In genomic region chr5:22627029-22627428, GRCh38 we compare ENCODE assay signal across 20 cellular contexts.
DNase-seq lines count a peak whose midpoint lies in the region; ATAC-seq, FAIRE-seq and TF ChIP-seq lines count a peak whose summit lies in the region.
"Had no signal": no experiment of that assay in that cellular context is flagged by ENCODE, and none has a peak within 500 bp of the region (broad histone marks: within the 10 kb centered on the region; RNA-seq: fewer than 3 reads in every experiment).

No MANE protein-coding gene starts in this region.

- H3K27me3 ChIP-seq in K562 (ENCODE audit: control insufficient read depth in 2 of 2, insufficient read depth in 2 of 2, low read length in 2 of 2): no peaks in the 10 kb centered on the region
- H3K27me3 ChIP-seq: BLaER1 treated with 17β-estradiol and CSF1 and Interleukin-3, amounts not matched to agents 10 nM and 100 nM had no signal

- H4K20me1 ChIP-seq in K562 (replicated peaks; ENCODE audit: control insufficient read depth, insufficient read depth, low read length): no peaks in the 10 kb centered on the region
- H4K20me1 ChIP-seq: BLaER1 treated with 17β-estradiol and CSF1 and Interleukin-3, amounts not matched to agents 10 nM and 100 nM had no signal

- H3K27ac ChIP-seq in A549: no peak overlapping the region
- no peak overlapping the region for H3K27ac ChIP-seq in K562 (ENCODE audit: extremely low read depth, low read depth, low read length)
- H3K27ac ChIP-seq: BLaER1 treated with 17β-estradiol and CSF1 and Interleukin-3, amounts not matched to agents 10 nM and 100 nM; C4-2B had no signal

- H3K79me2 ChIP-seq in K562 (ENCODE audit: control insufficient read depth, insufficient read depth, low read length): no peaks in the 10 kb centered on the region

- H3K9me1 ChIP-seq in K562 (ENCODE audit: control insufficient read depth, insufficient read depth, low read length): no peaks in the 10 kb centered on the region

- TF ChIP-seq CTCF in A549 (IDR thresholded peaks at IDR 0.05) (no peak), K562 (IDR thresholded peaks at IDR 0.05 in 2 of 3, conservative IDR thresholded peaks at IDR 0.05 in 1 of 3; ENCODE audit: insufficient read depth in 2 of 3, low read depth in 1 of 3, low read length in 3 of 3) (no peak)

- H3K9me3 ChIP-seq in A549: peaks cover 2% of the 10 kb centered on the region; the same call in 1 of the 3 replicates
- H3K9me3 ChIP-seq in K562 (replicated peaks; ENCODE audit: control insufficient read depth, insufficient read depth, low read depth, low read length): 0 out of 2 replicates have a peak, but pooled peaks cover 3% of the 10 kb centered on the region
- H3K9me3 ChIP-seq: Caco-2 had no signal

- POLR2A ChIA-PET in A549 (lab: Yijun Ruan, JAX) (no interaction called here), K562 (lab: Yijun Ruan, JAX) (no interaction called here)

- no peak for TF ChIP-seq POLR2A in A549 (IDR thresholded peaks at IDR 0.05; ENCODE audit: low read length)
- TF ChIP-seq POLR2A in H54 (IDR thresholded peaks at IDR 0.05; ENCODE audit: low read depth, low read length): no peak
- TF ChIP-seq POLR2A in K562 (conservative IDR thresholded peaks at IDR 0.05): no peak

- no TSS peak for BruUV-seq in K562 (replicated peaks; lab: Mats Ljungman, UMichigan)

- H2AFZ ChIP-seq in K562 (ENCODE audit: low read depth, low read length): no peak overlapping the region

- FAIRE-seq in A549 (lab: Jason Lieb, UNC) (no peak), H54 (lab: Jason Lieb, UNC) (peak; percentile 41), K562 (lab: Jason Lieb, UNC) (no peak)
- FAIRE-seq: A204.1, D721Med, G401.6, GM12891, GM19239 had no signal

- H3K4me1 ChIP-seq in A549: no peaks in the 10 kb centered on the region
- H3K4me1 ChIP-seq in K562 (replicated peaks in 1 of 2; ENCODE audit: control insufficient read depth in 2 of 2, insufficient read depth in 2 of 2, low read length in 2 of 2): no peaks in the 10 kb centered on the region
- H3K4me1 ChIP-seq: BLaER1 treated with 17β-estradiol and CSF1 and Interleukin-3, amounts not matched to agents 10 nM and 100 nM; Caco-2 had no signal

- H3K36me3 ChIP-seq in K562 (ENCODE audit: control insufficient read depth, insufficient read depth, low read length): no peaks in the 10 kb centered on the region
- H3K36me3 ChIP-seq: BLaER1 treated with 17β-estradiol and CSF1 and Interleukin-3, amounts not matched to agents 10 nM and 100 nM had no signal

- CTCF ChIA-PET in A549 (lab: Yijun Ruan, JAX) (no interaction called here), K562 (lab: Yijun Ruan, JAX; ENCODE audit: low intra/inter-chr PET ratio) (no interaction called here)

- TF ChIP-seq EP300 in A549 (IDR thresholded peaks at IDR 0.05) (no peak), K562 (IDR thresholded peaks at IDR 0.05; ENCODE audit: low read length) (no peak)

- ATAC-seq in A549 (no peak), K562 (no peak)
- ATAC-seq: CD8-positive, alpha-beta T cell had no signal

- H3K4me3 ChIP-seq in A549 (no peak overlapping the region), K562 (no peak overlapping the region)
- H3K4me3 ChIP-seq: BLaER1 treated with 17β-estradiol and CSF1 and Interleukin-3, amounts not matched to agents 10 nM and 100 nM had no signal

- DNase-seq in A549 (ENCODE audit: low read depth in 1 of 2, low spot score in 1 of 2) (no peak), H54 (ENCODE audit: insufficient read length, low spot score) (no peak), K562 (ENCODE audit: extremely low read depth in 1 of 4, low spot score in 3 of 4) (no peak), NCI-H510A (lab: John Stamatoyannopoulos, UW) (no peak), NCI-H187 (lab: John Stamatoyannopoulos, UW) (no peak)
- DNase-seq: 8988T; AML-193; Caco-2; Calu3; CD4-positive, alpha-beta T cell; CD8-positive, alpha-beta T cell; DMS79 treated with DMSO at 0.1 percent for 48 hours; GF-D8 had no signal

- H3K4me2 ChIP-seq in A549 (no peak overlapping the region), K562 (ENCODE audit: insufficient read depth, low read length) (no peak overlapping the region)
- H3K4me2 ChIP-seq: BLaER1 treated with 17β-estradiol and CSF1 and Interleukin-3, amounts not matched to agents 10 nM and 100 nM had no signal

- no peak overlapping the region for H3K9ac ChIP-seq in K562 (ENCODE audit: insufficient read depth in 1 of 2, low read depth in 2 of 2, low read length in 2 of 2)
- H3K9ac ChIP-seq: BLaER1 treated with 17β-estradiol and CSF1 and Interleukin-3, amounts not matched to agents 10 nM and 100 nM had no signal

- intact Hi-C loops in K562 (cut with micrococcal nuclease): no loop called here

- in situ Hi-C loops in K562 (cut with MboI): no loop called here

- TF ChIP-seq RAD21 in A549 (conservative IDR thresholded peaks at IDR 0.05 in 1 of 2, IDR thresholded peaks at IDR 0.05 in 1 of 2) (no peak), K562 (CRISPR knock-in tag; conservative IDR thresholded peaks at IDR 0.05 in 1 of 2, IDR thresholded peaks at IDR 0.05 in 1 of 2) (no peak)

- WGBS in A549 (ENCODE audit: missing lambda C conversion rate): 0% methylated on average over 4 of the region's 4 CpGs
- WGBS in K562 (ENCODE audit: insufficient coverage, low coverage, missing lambda C conversion rate): 3% methylated on average over 4 of the region's 4 CpGs

TF ChIP-seq in A549, 52 proteins besides CTCF, POLR2A, EP300 and RAD21:
- no peak for TF ChIP-seq KDM5A (IDR thresholded peaks at IDR 0.05)
- peak; percentile 38 for TF ChIP-seq MAFK (IDR thresholded peaks at IDR 0.05; ENCODE audit: partially characterized antibody)

TF ChIP-seq in K562, 482 proteins besides CTCF, POLR2A, EP300 and RAD21:
- TF ChIP-seq C11orf30 (IDR thresholded peaks at IDR 0.05; ENCODE audit: low read depth) (peak; percentile 22; the same call in 1 of the 2 replicates), TCF7 (IDR thresholded peaks at IDR 0.05; ENCODE audit: borderline replicate concordance) (no peak)

Comparison
In these comparisons a context has a peak if more than half of its experiments do, and no peak if none do; other contexts are left out.
1. Of the 35 proteins assayed by ChIP-seq in both K562 and A549: peak only in K562: none; only in A549: MAFK; in both: none; in neither: 34.